Comparison of ENCODE assay signal across 8 cellular contexts in the genomic region with DNA sequence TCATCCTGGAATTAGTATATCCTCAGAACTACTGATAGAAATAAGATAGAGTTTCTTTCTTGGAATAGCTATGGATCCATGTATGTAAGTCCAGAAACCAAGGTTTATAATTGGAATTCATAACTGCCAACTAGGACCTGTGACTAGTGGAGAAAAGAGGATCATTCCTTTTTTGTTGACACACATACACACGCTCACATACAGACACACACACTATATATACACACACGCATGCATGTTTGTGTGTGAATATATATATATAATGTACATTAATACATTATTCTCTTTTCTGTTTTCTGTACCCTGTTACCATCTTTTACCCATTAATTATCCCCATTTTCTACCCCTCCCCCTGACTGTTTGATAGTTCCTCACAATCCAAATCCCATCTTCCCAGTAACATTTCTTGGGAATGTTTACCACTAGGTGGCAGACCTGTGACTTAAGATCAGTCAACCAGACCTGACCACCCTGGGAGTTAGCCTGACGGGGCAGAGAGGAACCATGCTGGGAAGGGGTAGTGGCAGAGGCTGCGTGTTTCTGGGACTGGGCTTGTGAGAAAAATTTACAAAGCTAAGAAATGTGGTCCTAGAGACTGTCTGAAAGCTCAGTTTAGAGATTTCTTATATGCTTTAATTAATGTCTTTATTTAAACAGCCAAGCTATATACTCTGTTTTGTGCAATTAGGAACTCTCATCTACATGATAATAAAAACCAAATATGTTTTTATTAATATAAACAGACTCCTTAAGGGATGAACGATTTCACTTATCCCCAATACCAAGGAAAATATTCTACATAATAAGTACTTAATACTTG.
A peak's percentile ranks its signal among the peaks of the same experiment; 100 is the strongest.
DNase-seq lines count a peak whose midpoint lies in the region; ATAC-seq, FAIRE-seq and TF ChIP-seq lines count a peak whose summit lies in the region.

No MANE protein-coding gene starts in this region.

- H3K27me3 ChIP-seq in OCI-LY1 (ENCODE audit: insufficient read depth, low read length): no peaks in the 10 kb centered on the region
- H3K27me3 ChIP-seq in endothelial cell of umbilical vein (ENCODE audit: control insufficient read depth in 2 of 2, insufficient read depth in 2 of 2, low read length in 2 of 2): no peaks in the 10 kb centered on the region

- TF ChIP-seq CTCF in A549 (IDR thresholded peaks at IDR 0.05) (peak; percentile 60), OCI-LY1 (IDR thresholded peaks at IDR 0.05; ENCODE audit: low read length) (peak; percentile 51), endothelial cell of umbilical vein (IDR thresholded peaks at IDR 0.05; ENCODE audit: extremely low read depth in 1 of 2, insufficient read depth in 1 of 2, low read depth in 1 of 2, low read length in 2 of 2) (peak; percentile 53 to 57)

- intact Hi-C loops in endothelial cell of umbilical vein (cut with micrococcal nuclease): loop anchor here (1.0 to 10.0 kb wide), 2 partner anchors 176 kb away; no protein-coding TSS in a partner anchor

- H3K9ac ChIP-seq in OCI-LY1 (ENCODE audit: low read length): no peak overlapping the region
- H3K9ac ChIP-seq in endothelial cell of umbilical vein (replicated peaks; ENCODE audit: extremely low read depth, insufficient read depth, low read length): no peak overlapping the region

- WGBS in A549 (ENCODE audit: missing lambda C conversion rate): 12% methylated on average over 5 of the region's 5 CpGs

- no peak for TF ChIP-seq POLR2A in A549 (IDR thresholded peaks at IDR 0.05; ENCODE audit: low read length)
- TF ChIP-seq POLR2A in GM12892 (IDR thresholded peaks at IDR 0.05; ENCODE audit: low read depth, low read length): no peak
- TF ChIP-seq POLR2A in endothelial cell of umbilical vein (IDR thresholded peaks at IDR 0.05; ENCODE audit: low read depth, low read length): no peak

- H3K4me3 Mint-ChIP-seq in activated T-helper 17 cell treated with anti-CD3 and anti-CD28 coated beads, Interleukin-2, amount 50 U/mL, for 72 hours: no peak overlapping the region

- no TSS peak for BruUV-seq in endothelial cell of umbilical vein (replicated peaks; lab: Mats Ljungman, UMichigan)

- H3K79me2 ChIP-seq in OCI-LY1 (ENCODE audit: insufficient read depth, low read length) (no peaks in the 10 kb centered on the region), endothelial cell of umbilical vein (ENCODE audit: control insufficient read depth, insufficient read depth, low read length) (no peaks in the 10 kb centered on the region)

- H3K4me3 ChIP-seq in A549 (no peak overlapping the region), OCI-LY1 (ENCODE audit: low read depth, low read length, poor library complexity, severe bottlenecking) (no peak overlapping the region), endothelial cell of umbilical vein (replicated peaks in 1 of 3; ENCODE audit: insufficient read depth in 1 of 3, low read depth in 1 of 3, low read length in 3 of 3) (no peak overlapping the region)

- H4K20me1 ChIP-seq in OCI-LY1 (ENCODE audit: insufficient read depth, low read length) (no peaks in the 10 kb centered on the region), endothelial cell of umbilical vein (replicated peaks; ENCODE audit: control insufficient read depth, extremely low read depth, insufficient read depth, low read length) (no peaks in the 10 kb centered on the region)

- TF ChIP-seq EP300 in A549 (IDR thresholded peaks at IDR 0.05): no peak

- FAIRE-seq in A549 (lab: Jason Lieb, UNC) (peak; percentile 28), GM12892 (lab: Jason Lieb, UNC) (peak; percentile 69), endothelial cell of umbilical vein (lab: Jason Lieb, UNC) (peak; percentile 59)

- no peak overlapping the region for H3K27ac Mint-ChIP-seq in activated T-helper 17 cell treated with anti-CD3 and anti-CD28 coated beads, Interleukin-2, amount 50 U/mL, for 72 hours

- peak; percentile 95 to 98 for ATAC-seq in A549
- ATAC-seq in activated T-helper 17 cell treated with anti-CD3 and anti-CD28 coated beads, Interleukin-2, amount 50 U/mL, for 72 hours (replicated peaks): no peak

- peak; percentile 38 to 58; a peak in 4 of 5 replicates for TF ChIP-seq RAD21 in A549 (conservative IDR thresholded peaks at IDR 0.05 in 1 of 2, IDR thresholded peaks at IDR 0.05 in 1 of 2)

- H3K9me3 Mint-ChIP-seq in activated T-helper 17 cell treated with anti-CD3 and anti-CD28 coated beads, Interleukin-2, amount 50 U/mL, for 72 hours: no peaks in the 10 kb centered on the region

- H3K4me2 ChIP-seq in A549 (no peak overlapping the region), OCI-LY1 (ENCODE audit: low read length) (no peak overlapping the region), endothelial cell of umbilical vein (ENCODE audit: insufficient read depth, low read length) (no peak overlapping the region)

- no peaks in the 10 kb centered on the region for H3F3A ChIP-seq in OCI-LY1 (ENCODE audit: insufficient read depth, low read length)

- no peaks in the 10 kb centered on the region for H3K9me2 ChIP-seq in OCI-LY1 (ENCODE audit: low read depth, low read length)

- no peaks in the 10 kb centered on the region for H3K4me1 Mint-ChIP-seq in activated T-helper 17 cell treated with anti-CD3 and anti-CD28 coated beads, Interleukin-2, amount 50 U/mL, for 72 hours

- DNase-seq in A549 (ENCODE audit: low read depth in 1 of 2, low spot score in 1 of 2) (peak; percentile 15 to 79), GM12892 (ENCODE audit: insufficient read length) (no peak), HPDE6-E6E7 (ENCODE audit: extremely low spot score) (peak; percentile 48), endothelial cell of umbilical vein (ENCODE audit: low read depth, low spot score) (peak; percentile 54), mucosa of gallbladder (ENCODE audit: low spot score) (peak; percentile 27)
- no peak for DNase-seq in activated CD8-positive, alpha-beta memory T cell treated with anti-CD3 and anti-CD28 coated beads, Interleukin-2, amount 50 U/mL, for 48 hours

- H3K9me3 ChIP-seq in A549 (no peaks in the 10 kb centered on the region), OCI-LY1 (ENCODE audit: low read length) (no peaks in the 10 kb centered on the region), endothelial cell of umbilical vein (replicated peaks; ENCODE audit: control insufficient read depth, insufficient read depth, low read length) (no peaks in the 10 kb centered on the region)

- dilution Hi-C loops in endothelial cell of umbilical vein (cut with MboI; ENCODE audit: extremely low pct_ligation_motif_present, low sequenced_read_pairs): no loop called here

- H3K9me1 ChIP-seq in endothelial cell of umbilical vein (replicated peaks; ENCODE audit: control insufficient read depth, extremely low read depth, insufficient read depth, low read length): no peaks in the 10 kb centered on the region

- CTCF ChIA-PET in A549 (lab: Yijun Ruan, JAX): interaction anchor here (0.6 to 1.2 kb wide), 12 partner anchors 9 to 180 kb away, joined by 3 to 10 read pairs (median 4); no protein-coding TSS in a partner anchor
- CTCF ChIA-PET in endothelial cell of umbilical vein (lab: Charles Lee): interaction anchor here (0.6 to 1.9 kb wide), 8 partner anchors 9 to 177 kb away, joined by 3 to 17 read pairs (median 6); no protein-coding TSS in a partner anchor

- no peaks in the 10 kb centered on the region for H3K4me1 ChIP-seq in A549
- no peaks in the 10 kb centered on the region for H3K4me1 ChIP-seq in OCI-LY1 (ENCODE audit: insufficient read depth, low read length, severe bottlenecking)
- no peaks in the 10 kb centered on the region for H3K4me1 ChIP-seq in endothelial cell of umbilical vein (ENCODE audit: control insufficient read depth, extremely low read depth, insufficient read depth, low read length)

- no peaks in the 10 kb centered on the region for H3K36me3 Mint-ChIP-seq in activated T-helper 17 cell treated with anti-CD3 and anti-CD28 coated beads, Interleukin-2, amount 50 U/mL, for 72 hours (ENCODE audit: low read depth)

- H2AFZ ChIP-seq in OCI-LY1 (ENCODE audit: low read length) (no peak overlapping the region), endothelial cell of umbilical vein (ENCODE audit: low read depth, low read length) (no peak overlapping the region)

- H3K27me3 Mint-ChIP-seq in activated T-helper 17 cell treated with anti-CD3 and anti-CD28 coated beads, Interleukin-2, amount 50 U/mL, for 72 hours: no peaks in the 10 kb centered on the region

- POLR2A ChIA-PET in A549 (lab: Yijun Ruan, JAX): no interaction called here
- POLR2A ChIA-PET in endothelial cell of umbilical vein (lab: Charles Lee): no interaction called here

- H3K36me3 ChIP-seq in OCI-LY1 (ENCODE audit: insufficient read depth, low read length): no peaks in the 10 kb centered on the region
- H3K36me3 ChIP-seq in endothelial cell of umbilical vein (ENCODE audit: control insufficient read depth in 2 of 2, extremely low read depth in 1 of 2, insufficient read depth in 2 of 2, low read length in 2 of 2): no peaks in the 10 kb centered on the region

- no peak overlapping the region for H3K27ac ChIP-seq in A549
- H3K27ac ChIP-seq in OCI-LY1 (ENCODE audit: low read depth, low read length, poor library complexity, severe bottlenecking): no peak overlapping the region
- H3K27ac ChIP-seq in endothelial cell of umbilical vein (ENCODE audit: insufficient read depth, low read depth, low read length): no peak overlapping the region

TF ChIP-seq in endothelial cell of umbilical vein, 7 proteins besides CTCF, POLR2A, EP300 and RAD21:
- no peak for TF ChIP-seq MYC (IDR thresholded peaks at IDR 0.05; ENCODE audit: low read depth, low read length)
- no peak for TF ChIP-seq POLR2AphosphoS5 (IDR thresholded peaks at IDR 0.05; ENCODE audit: insufficient read depth, low read depth, low read length)
- TF ChIP-seq FOS (IDR thresholded peaks at IDR 0.05; ENCODE audit: borderline replicate concordance, insufficient read depth, low read length): no peak
- no peak for TF ChIP-seq JUN (IDR thresholded peaks at IDR 0.05; ENCODE audit: borderline replicate concordance, insufficient read depth, insufficient read length, low read depth)
- TF ChIP-seq GATA2 (IDR thresholded peaks at IDR 0.05; ENCODE audit: insufficient read depth, insufficient read length, low read depth, low read length): no peak
- TF ChIP-seq EZH2 (IDR thresholded peaks at IDR 0.05; ENCODE audit: borderline replicate concordance, low read depth, low read length, severe bottlenecking): no peak
- TF ChIP-seq, protein P1, sequence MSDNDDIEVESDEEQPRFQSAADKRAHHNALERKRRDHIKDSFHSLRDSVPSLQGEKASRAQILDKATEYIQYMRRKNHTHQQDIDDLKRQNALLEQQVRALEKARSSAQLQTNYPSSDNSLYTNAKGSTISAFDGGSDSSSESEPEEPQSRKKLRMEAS (IDR thresholded peaks at IDR 0.05; ENCODE audit: insufficient read depth, insufficient read length): no peak

Comparison
In these comparisons a context has a peak if more than half of its experiments do, and no peak if none do; other contexts are left out.
1. DNase-seq: peak in A549 (2 of 2), HPDE6-E6E7 (single experiment), endothelial cell of umbilical vein (single experiment) and mucosa of gallbladder (single experiment); none in GM12892 (single experiment) and activated CD8-positive, alpha-beta memory T cell treated with anti-CD3 and anti-CD28 coated beads, Interleukin-2, amount 50 U/mL, for 48 hours (single experiment).
2. Peak in every context shown above with its lines, with median percentiles within 50 percentile points of each other: CTCF ChIP-seq.